1 cellular context compared by ENCODE assay signal in genomic region chrX:138925330-138925729, GRCh38.
TF ChIP-seq lines count a peak whose summit lies in the region.

No MANE protein-coding gene starts in this region.

TF ChIP-seq in K562, 482 proteins besides CTCF, POLR2A, EP300 and RAD21 (continued from another document):
- TF ChIP-seq JUN (IDR thresholded peaks at IDR 0.05; ENCODE audit: borderline replicate concordance, low read depth, low read length), result 0 out of 2 replicates have a peak, but pooled peaks have one; percentile 42
- TF ChIP-seq JUN (CRISPR knock-in tag; IDR thresholded peaks at IDR 0.05; ENCODE audit: borderline replicate concordance), result no peak
- TF ChIP-seq XRCC4 (IDR thresholded peaks at IDR 0.05; ENCODE audit: extremely low read depth, insufficient read depth, insufficient read length), result no peak
- TF ChIP-seq ZNF282 (CRISPR knock-in tag; IDR thresholded peaks at IDR 0.05), result no peak
- TF ChIP-seq NELFE (IDR thresholded peaks at IDR 0.05; ENCODE audit: insufficient read depth, insufficient read length), result no peak
- no peak for TF ChIP-seq KAT7 (CRISPR knock-in tag; IDR thresholded peaks at IDR 0.05; ENCODE audit: borderline replicate concordance)
- no peak for TF ChIP-seq TBP (optimal IDR thresholded peaks at IDR 0.05; ENCODE audit: low read depth, low read length)
- TF ChIP-seq ZBTB5 (IDR thresholded peaks at IDR 0.05), result no peak
- TF ChIP-seq ZNF134 (CRISPR knock-in tag; conservative IDR thresholded peaks at IDR 0.05), result no peak
- peak; percentile 92 for TF ChIP-seq MAFF (IDR thresholded peaks at IDR 0.05; ENCODE audit: low read length)
- no peak for TF ChIP-seq SIRT6 (IDR thresholded peaks at IDR 0.05; ENCODE audit: low read depth, low read length)
- peak; percentile 76 for TF ChIP-seq MEIS2 (IDR thresholded peaks at IDR 0.05; ENCODE audit: partially characterized antibody)
- no peak for TF ChIP-seq PHB2 (IDR thresholded peaks at IDR 0.05; ENCODE audit: low read depth)
- no peak for TF ChIP-seq AFF4 (CRISPR knock-in tag; IDR thresholded peaks at IDR 0.05)
- no peak for TF ChIP-seq CREM (IDR thresholded peaks at IDR 0.05; ENCODE audit: low read depth)
- TF ChIP-seq TAF9B (IDR thresholded peaks at IDR 0.05; ENCODE audit: partially characterized antibody), result peak; percentile 33
- no peak for TF ChIP-seq DNMT1 (IDR thresholded peaks at IDR 0.05)
- TF ChIP-seq HMGN3 (IDR thresholded peaks at IDR 0.05; ENCODE audit: borderline replicate concordance, extremely low read depth, insufficient read length, low read depth, low read length), result no peak
- peak; percentile 92 for TF ChIP-seq NFE2L1 (tag; IDR thresholded peaks at IDR 0.05; ENCODE audit: borderline replicate concordance, low read depth)
- no peak for TF ChIP-seq PRPF4 (IDR thresholded peaks at IDR 0.05; ENCODE audit: insufficient read depth, low read depth, low read length, poor library complexity, severe bottlenecking)
- TF ChIP-seq MNT (conservative IDR thresholded peaks at IDR 0.05), result 0 out of 4 replicates have a peak, but pooled peaks of 1 of the 2 experiments have one; percentile 27
- no peak for TF ChIP-seq NR1H2 (CRISPR knock-in tag; IDR thresholded peaks at IDR 0.05)
- TF ChIP-seq GABPB1 (CRISPR knock-in tag; IDR thresholded peaks at IDR 0.05), result no peak
- TF ChIP-seq ZNF592 (IDR thresholded peaks at IDR 0.05), result 0 out of 2 replicates have a peak, but pooled peaks have one; percentile 56
- TF ChIP-seq ZFP30 (CRISPR knock-in tag; IDR thresholded peaks at IDR 0.05; ENCODE audit: borderline replicate concordance), result no peak
- TF ChIP-seq CBX5 (IDR thresholded peaks at IDR 0.05; ENCODE audit: borderline replicate concordance, low read depth), result no peak
- TF ChIP-seq TARDBP (IDR thresholded peaks at IDR 0.05), result no peak
- TF ChIP-seq ZNF766 (CRISPR knock-in tag; conservative IDR thresholded peaks at IDR 0.05), result peak; percentile 59; the same call in 1 of the 2 replicates
- no peak for TF ChIP-seq ASH1L (IDR thresholded peaks at IDR 0.05; ENCODE audit: borderline replicate concordance, low read depth, partially characterized antibody)
- no peak for TF ChIP-seq HCFC1 (IDR thresholded peaks at IDR 0.05; ENCODE audit: low read depth, low read length)
- TF ChIP-seq BRD9 (IDR thresholded peaks at IDR 0.05; ENCODE audit: low read depth, partially characterized antibody), result no peak
- TF ChIP-seq STAT5B (CRISPR knock-in tag; IDR thresholded peaks at IDR 0.05), result no peak
- no peak for TF ChIP-seq ZNF174 (CRISPR knock-in tag; IDR thresholded peaks at IDR 0.05)
- peak; percentile 72 for TF ChIP-seq FOSL1 (tag; conservative IDR thresholded peaks at IDR 0.05)
- 0 out of 2 replicates have a peak, but pooled peaks have one; percentile 32 for TF ChIP-seq MTA3 (IDR thresholded peaks at IDR 0.05; ENCODE audit: borderline replicate concordance)
- no peak for TF ChIP-seq SAFB (IDR thresholded peaks at IDR 0.05; ENCODE audit: borderline replicate concordance, low read depth, low read length)
- no peak for TF ChIP-seq ZNF695 (CRISPR knock-in tag; IDR thresholded peaks at IDR 0.05)
- peak; percentile 41; the same call in 1 of the 2 replicates for TF ChIP-seq ATF7 (IDR thresholded peaks at IDR 0.05)
- TF ChIP-seq ZBTB2 (IDR thresholded peaks at IDR 0.05), result no peak
- TF ChIP-seq TAF15 (IDR thresholded peaks at IDR 0.05; ENCODE audit: low read depth, low read length), result no peak
- peak; percentile 23 for TF ChIP-seq FOS (IDR thresholded peaks at IDR 0.05; ENCODE audit: extremely low read depth, insufficient read length)
- TF ChIP-seq DPF2 (IDR thresholded peaks at IDR 0.05), result peak; percentile 83
- no peak for TF ChIP-seq CBX3 (IDR thresholded peaks at IDR 0.05; ENCODE audit: borderline replicate concordance in 1 of 2, low read length in 2 of 2)
- TF ChIP-seq ZNF184 (CRISPR knock-in tag; IDR thresholded peaks at IDR 0.05), result no peak
- TF ChIP-seq JUND (IDR thresholded peaks at IDR 0.05; ENCODE audit: borderline replicate concordance, low read depth, low read length), result peak; percentile 59; the same call in 1 of the 2 replicates
- peak; percentile 72 for TF ChIP-seq JUND (tag; IDR thresholded peaks at IDR 0.05; ENCODE audit: borderline replicate concordance, low read depth, low read length)
- peak; percentile 99 for TF ChIP-seq MAFG (tag; conservative IDR thresholded peaks at IDR 0.05)
- TF ChIP-seq FIP1L1 (IDR thresholded peaks at IDR 0.05; ENCODE audit: low read depth, low read length, poor library complexity, severe bottlenecking), result no peak
- TF ChIP-seq E2F6 (IDR thresholded peaks at IDR 0.05; ENCODE audit: borderline replicate concordance in 1 of 2, extremely low read depth in 1 of 2, insufficient read depth in 1 of 2, insufficient read length in 1 of 2, low read depth in 1 of 2, low read length in 1 of 2, poor library complexity in 1 of 2, severe bottlenecking in 1 of 2), result no peak
- peak; percentile 62 for TF ChIP-seq PKNOX1 (IDR thresholded peaks at IDR 0.05)
- TF ChIP-seq BACH1 (tag; IDR thresholded peaks at IDR 0.05), result peak; percentile 98
